Comparison of ENCODE assay signal across 34 cellular contexts in genomic region chr2:38571186-38571585, GRCh38.
"Had no signal": no experiment of that assay in that cellular context is flagged by ENCODE, and none has a peak within 500 bp of the region (broad histone marks: within the 10 kb centered on the region; RNA-seq: fewer than 3 reads in every experiment).

No MANE protein-coding gene starts in this region.

- H3K9me3 ChIP-seq: adrenal gland, body of pancreas, gastrocnemius medialis, left ventricle myocardium inferior, mucosa of descending colon, ovary, prostate gland, stomach, thyroid gland, upper lobe of left lung had no signal

- H3K4me3 ChIP-seq: adrenal gland, body of pancreas, coronary artery, dorsolateral prefrontal cortex, gastrocnemius medialis, left ventricle myocardium inferior, lung, mucosa of descending colon, ovary, prostate gland, skin epidermis, stomach, thyroid gland, upper lobe of left lung had no signal

- DNase-seq: activated CD4-positive, alpha-beta T cell treated with anti-CD3 and anti-CD28 coated beads for 48 hours; activated CD4-positive, alpha-beta T cell treated with anti-CD3 and anti-CD28 coated beads, Interleukin-2, amount 50 U/mL, for 48 hours; activated naive CD4-positive, alpha-beta T cell; activated T-cell treated with anti-CD3 and anti-CD28 coated beads, Interleukin-2, amount 50 U/mL, for 48 hours; adrenal gland; aorta; body of pancreas; dorsolateral prefrontal cortex; effector memory CD4-positive, alpha-beta T cell; erythroblast; gastrocnemius medialis; glutamatergic neuron; left ventricle myocardium inferior; mesendoderm; mucosa of descending colon; ovary; retina; stimulated activated CD4-positive, alpha-beta T cell treated with anti-CD3 and anti-CD28 coated beads, Interleukin-4, amount 100 ng/mL, for 4 hours; stimulated activated CD8-positive, alpha-beta memory T cell treated with anti-CD3 and anti-CD28 coated beads, Interleukin-4, amount 100 ng/mL, for 48 hours; stimulated activated naive B cell treated with anti-CD40 and anti-IgM and Interleukin-4, amounts not matched to agents 10 μg/mL and 1 μg/mL and 100 μg/mL, for 72 hours; stomach; T-cell; thyroid gland; upper lobe of left lung; WERI-Rb-1 had no signal

- ATAC-seq: activated CD4-positive, CD25-positive, alpha-beta regulatory T cell treated with anti-CD3 and anti-CD28 coated beads, Interleukin-2, amount 50 U/mL, for 24 hours; body of pancreas; gastrocnemius medialis; mucosa of descending colon; sciatic nerve; stimulated activated naive B cell treated with anti-CD40 and anti-IgM and Interleukin-4, amounts not matched to agents 10 μg/mL and 1 μg/mL and 100 μg/mL, for 72 hours had no signal

- FAIRE-seq: islet of Langerhans had no signal

- H3K36me3 ChIP-seq: ovary, prostate gland had no signal

- H3K4me3 Mint-ChIP-seq: stimulated activated naive B cell treated with anti-CD40 and anti-IgM and Interleukin-4, amounts not matched to agents 10 μg/mL and 1 μg/mL and 100 μg/mL, for 72 hours; T-cell; T-helper 2 cell treated with Interferon-gamma antibody and Interleukin-4, amounts not matched to agents 5 μg/mL and 100 μg/mL, for 36 hours had no signal

- H3K27ac ChIP-seq: adrenal gland, coronary artery, gastrocnemius medialis, left ventricle myocardium inferior, ovary, prostate gland, stomach, thyroid gland, WERI-Rb-1 had no signal

- H3K9me3 Mint-ChIP-seq: activated naive CD4-positive, alpha-beta T cell treated with anti-CD3 and anti-CD28 coated beads, Interleukin-2, amount 50 U/mL, for 72 hours; stimulated activated naive B cell treated with anti-CD40 and anti-IgM and Interleukin-4, amounts not matched to agents 10 μg/mL and 1 μg/mL and 100 μg/mL, for 72 hours; T-cell; T-helper 2 cell treated with Interferon-gamma antibody and Interleukin-4, amounts not matched to agents 5 μg/mL and 100 μg/mL, for 36 hours had no signal

- H3K27me3 Mint-ChIP-seq: stimulated activated naive B cell treated with anti-CD40 and anti-IgM and Interleukin-4, amounts not matched to agents 10 μg/mL and 1 μg/mL and 100 μg/mL, for 72 hours; T-cell had no signal

- H3K27me3 ChIP-seq: adrenal gland, body of pancreas, dorsolateral prefrontal cortex, gastrocnemius medialis, ovary, stomach, thyroid gland, upper lobe of left lung had no signal

- H3K27ac Mint-ChIP-seq: stimulated activated naive B cell treated with anti-CD40 and anti-IgM and Interleukin-4, amounts not matched to agents 10 μg/mL and 1 μg/mL and 100 μg/mL, for 72 hours; T-cell; T-helper 2 cell treated with Interferon-gamma antibody and Interleukin-4, amounts not matched to agents 5 μg/mL and 100 μg/mL, for 36 hours had no signal

- H3K4me1 ChIP-seq: gastrocnemius medialis, thyroid gland had no signal
